1 cellular context compared by ENCODE assay signal in genomic region chr16:11407047-11407982, GRCh38.
TF ChIP-seq lines count a peak whose summit lies in the region.

No MANE protein-coding gene starts in this region.

TF ChIP-seq in HepG2, 621 proteins besides CTCF, POLR2A, EP300 and RAD21 (continued from another document and continues in another):
- TF ChIP-seq PREB (CRISPR knock-in tag; IDR thresholded peaks at IDR 0.05) (no peak), CREM (IDR thresholded peaks at IDR 0.05) (no peak), CREM (CRISPR knock-in tag; IDR thresholded peaks at IDR 0.05) (no peak), FOXC1 (CRISPR knock-in tag; IDR thresholded peaks at IDR 0.05; ENCODE audit: borderline replicate concordance) (0 out of 2 replicates have a peak, but pooled peaks have one; percentile 39), ZNF468 (CRISPR knock-in tag; IDR thresholded peaks at IDR 0.05) (no peak), NRL (CRISPR knock-in tag; IDR thresholded peaks at IDR 0.05; ENCODE audit: borderline replicate concordance) (0 out of 2 replicates have a peak, but pooled peaks have one; percentile 38), ARHGAP35 (CRISPR knock-in tag; IDR thresholded peaks at IDR 0.05; ENCODE audit: borderline replicate concordance) (no peak), REL (CRISPR knock-in tag; conservative IDR thresholded peaks at IDR 0.05) (no peak), POLR2AphosphoS2 (IDR thresholded peaks at IDR 0.05; ENCODE audit: low read depth, low read length) (no peak), ATRX (CRISPR knock-in tag; IDR thresholded peaks at IDR 0.05; ENCODE audit: borderline replicate concordance) (no peak), ZNF205 (CRISPR knock-in tag; IDR thresholded peaks at IDR 0.05) (no peak), RBM22 (optimal IDR thresholded peaks at IDR 0.05; ENCODE audit: low read length) (no peak), PRMT3 (CRISPR knock-in tag; IDR thresholded peaks at IDR 0.05; ENCODE audit: borderline replicate concordance, low read depth) (no peak), HOXA5 (CRISPR knock-in tag; IDR thresholded peaks at IDR 0.05) (no peak), ARNTL (CRISPR knock-in tag; IDR thresholded peaks at IDR 0.05) (no peak), PRDM10 (CRISPR knock-in tag; IDR thresholded peaks at IDR 0.05; ENCODE audit: low read depth) (no peak), ZFY (CRISPR knock-in tag; IDR thresholded peaks at IDR 0.05) (peak; percentile 32; the same call in 1 of the 2 replicates), ZNF512B (CRISPR knock-in tag; IDR thresholded peaks at IDR 0.05; ENCODE audit: borderline replicate concordance) (0 out of 2 replicates have a peak, but pooled peaks have one; percentile 22), JUND (CRISPR knock-in tag; IDR thresholded peaks at IDR 0.05) (no peak), THYN1 (CRISPR knock-in tag; IDR thresholded peaks at IDR 0.05; ENCODE audit: borderline replicate concordance, low read depth) (no peak), MAZ (IDR thresholded peaks at IDR 0.05; ENCODE audit: borderline replicate concordance, low read depth, low read length) (no peak), MAZ (CRISPR knock-in tag; IDR thresholded peaks at IDR 0.05; ENCODE audit: low read depth) (no peak), PRDM15 (CRISPR knock-in tag; IDR thresholded peaks at IDR 0.05) (no peak), TEAD3 (CRISPR knock-in tag; optimal IDR thresholded peaks at IDR 0.05; ENCODE audit: borderline replicate concordance) (peak; percentile 69), CC2D1A (CRISPR knock-in tag; IDR thresholded peaks at IDR 0.05) (no peak), EED (CRISPR knock-in tag; IDR thresholded peaks at IDR 0.05) (no peak), MAFK (conservative IDR thresholded peaks at IDR 0.05 in 1 of 2, IDR thresholded peaks at IDR 0.05 in 1 of 2; ENCODE audit: low read length in 2 of 2) (no peak), RCOR2 (CRISPR knock-in tag; IDR thresholded peaks at IDR 0.05) (no peak), ZNF276 (CRISPR knock-in tag; IDR thresholded peaks at IDR 0.05; ENCODE audit: low read depth) (no peak), ZNF740 (CRISPR knock-in tag; IDR thresholded peaks at IDR 0.05) (no peak), ZKSCAN1 (IDR thresholded peaks at IDR 0.05; ENCODE audit: low read length) (no peak), ZNF672 (CRISPR knock-in tag; IDR thresholded peaks at IDR 0.05) (no peak), DRAP1 (CRISPR knock-in tag; IDR thresholded peaks at IDR 0.05) (0 out of 2 replicates have a peak, but pooled peaks have one; percentile 15), SAP130 (CRISPR knock-in tag; IDR thresholded peaks at IDR 0.05; ENCODE audit: low read depth) (0 out of 2 replicates have a peak, but pooled peaks have one; percentile 28), ZNF556 (CRISPR knock-in tag; IDR thresholded peaks at IDR 0.05; ENCODE audit: borderline replicate concordance) (no peak), HOXA7 (CRISPR knock-in tag; IDR thresholded peaks at IDR 0.05) (no peak), KLF12 (CRISPR knock-in tag; IDR thresholded peaks at IDR 0.05; ENCODE audit: borderline replicate concordance) (no peak), DNMT3B (CRISPR knock-in tag; conservative IDR thresholded peaks at IDR 0.05) (no peak), ZNF24 (IDR thresholded peaks at IDR 0.05) (no peak), ZNF841 (CRISPR knock-in tag; IDR thresholded peaks at IDR 0.05; ENCODE audit: borderline replicate concordance) (no peak), ZNF256 (CRISPR knock-in tag; conservative IDR thresholded peaks at IDR 0.05) (no peak), KLF11 (CRISPR knock-in tag; IDR thresholded peaks at IDR 0.05) (no peak), U2AF2 (IDR thresholded peaks at IDR 0.05; ENCODE audit: low read depth, low read length) (no peak), ATAD3A (CRISPR knock-in tag; IDR thresholded peaks at IDR 0.05) (no peak), SIX1 (CRISPR knock-in tag; IDR thresholded peaks at IDR 0.05; ENCODE audit: borderline replicate concordance) (no peak), KDM4B (CRISPR knock-in tag; IDR thresholded peaks at IDR 0.05) (no peak), ZBTB42 (CRISPR knock-in tag; IDR thresholded peaks at IDR 0.05) (no peak), ZNF10 (CRISPR knock-in tag; IDR thresholded peaks at IDR 0.05; ENCODE audit: borderline replicate concordance, low read depth) (no peak), ZNF160 (CRISPR knock-in tag; IDR thresholded peaks at IDR 0.05) (no peak), ARID2 (CRISPR knock-in tag; IDR thresholded peaks at IDR 0.05; ENCODE audit: borderline replicate concordance) (no peak), ZNF770 (CRISPR knock-in tag; IDR thresholded peaks at IDR 0.05) (no peak), ZNF510 (CRISPR knock-in tag; IDR thresholded peaks at IDR 0.05; ENCODE audit: low read depth) (no peak), HOXA3 (CRISPR knock-in tag; IDR thresholded peaks at IDR 0.05) (no peak), ZNF484 (CRISPR knock-in tag; IDR thresholded peaks at IDR 0.05; ENCODE audit: borderline replicate concordance, low read depth) (no peak), MIXL1 (CRISPR knock-in tag; IDR thresholded peaks at IDR 0.05) (peak; percentile 66; the same call in 1 of the 2 replicates), SMC3 (IDR thresholded peaks at IDR 0.05; ENCODE audit: low read length) (peak; percentile 98), TBX2 (CRISPR knock-in tag; IDR thresholded peaks at IDR 0.05; ENCODE audit: borderline replicate concordance) (no peak), MIER3 (CRISPR knock-in tag; IDR thresholded peaks at IDR 0.05; ENCODE audit: borderline replicate concordance) (peak; percentile 42; the same call in 1 of the 2 replicates)
